14 cellular contexts compared by ENCODE assay signal in genomic region chr3:126960604-126960995, GRCh38. TPM values are rescaled to one million over a fixed set of nuclear protein-coding genes. Genes with fewer than 3 reads are reported as not detected.
DNase-seq lines count a peak whose midpoint lies in the region; ATAC-seq and TF ChIP-seq lines count a peak whose summit lies in the region.
"Had no signal": no experiment of that assay in that cellular context is flagged by ENCODE, and none has a peak within 500 bp of the region (broad histone marks: within the 10 kb centered on the region; RNA-seq: fewer than 3 reads in every experiment).

No MANE protein-coding gene starts in this region.

- 54 to 58% methylated on average over 17 of the region's 17 CpGs for WGBS in esophagus, 2 donors

- TF ChIP-seq CTCF in brain microvascular endothelial cell (IDR thresholded peaks at IDR 0.05; ENCODE audit: low read depth, low read length, missing control alignments): no peak

- ATAC-seq in T-cell (replicated peaks in 1 of 4): no peak

- CTCF ChIA-PET in CD8-positive, alpha-beta memory T cell (lab: Charles Lee): no interaction called here
- CTCF ChIA-PET in T-cell (lab: Charles Lee): interaction anchor here in 1 of 2 donors (0.6 kb wide), 2 partner anchors 446 to 588 kb away, joined by 3 to 4 read pairs; no protein-coding TSS in a partner anchor

- POLR2A ChIA-PET in CD8-positive, alpha-beta memory T cell (lab: Charles Lee): no interaction called here
- POLR2A ChIA-PET in T-cell (lab: Charles Lee): no interaction called here

- H3K4me3 ChIP-seq in CD8-positive, alpha-beta memory T cell (ENCODE audit: low read length): no peak overlapping the region
- H3K4me3 ChIP-seq in esophagus (ENCODE audit: low read depth in 1 of 2, low read length in 2 of 2): no peak overlapping the region
- H3K4me3 ChIP-seq in brain microvascular endothelial cell (ENCODE audit: low read depth, low read length): no peak overlapping the region
- H3K4me3 ChIP-seq: coronary artery, lower lobe of right lung had no signal

- H3K36me3 ChIP-seq in CD8-positive, alpha-beta memory T cell (ENCODE audit: insufficient read depth, low read length): no peaks in the 10 kb centered on the region
- H3K36me3 ChIP-seq in esophagus (ENCODE audit: control insufficient read depth in 2 of 2, insufficient read depth in 2 of 2, low read length in 1 of 2) (no peaks in the 10 kb centered on the region), brain microvascular endothelial cell (replicated peaks) (no peaks in the 10 kb centered on the region)
- H3K36me3 ChIP-seq: lower lobe of right lung had no signal

- H3K4me1 Mint-ChIP-seq in CD8-positive, alpha-beta memory T cell: no peaks in the 10 kb centered on the region
- H3K4me1 Mint-ChIP-seq in T-cell: no peaks in the 10 kb centered on the region

- peak overlapping the region; percentile 45 for H3K27ac ChIP-seq in CD8-positive, alpha-beta memory T cell (ENCODE audit: low read depth, low read length)
- H3K27ac ChIP-seq in esophagus (ENCODE audit: low read depth in 2 of 2, low read length in 1 of 2): peak overlapping the region; percentile 60 to 84
- H3K27ac ChIP-seq in brain microvascular endothelial cell: no peak overlapping the region
- H3K27ac ChIP-seq: C4-2B, KMS-11, lower lobe of right lung, WERI-Rb-1 had no signal

- peaks cover 0 to 9% (median 0%) of the 10 kb centered on the region in 3 donors for H3K36me3 Mint-ChIP-seq in CD8-positive, alpha-beta memory T cell
- H3K36me3 Mint-ChIP-seq in T-cell: peaks cover 17% of the 10 kb centered on the region

- no peak overlapping the region for H3K4me3 Mint-ChIP-seq in CD8-positive, alpha-beta memory T cell
- H3K4me3 Mint-ChIP-seq in T-cell: no peak overlapping the region

- in situ Hi-C loops in brain microvascular endothelial cell (cut with HindIII; ENCODE audit: low pct_ligation_motif_present, low sequenced_read_pairs): no loop called here

- no peaks in the 10 kb centered on the region for H3K9me3 ChIP-seq in CD8-positive, alpha-beta memory T cell (ENCODE audit: low read length)
- no peaks in the 10 kb centered on the region for H3K9me3 ChIP-seq in esophagus (ENCODE audit: control insufficient read depth in 2 of 2, insufficient read depth in 1 of 2, low read depth in 1 of 2, low read length in 1 of 2)
- H3K9me3 ChIP-seq: lower lobe of right lung had no signal

- intact Hi-C loops in posterior cingulate gyrus (cut with DNase I): no loop called here

- no peaks in the 10 kb centered on the region for H3K9me3 Mint-ChIP-seq in CD8-positive, alpha-beta memory T cell
- H3K9me3 Mint-ChIP-seq in T-cell: no peaks in the 10 kb centered on the region
- H3K9me3 Mint-ChIP-seq: activated T-helper 2 cell treated with anti-CD3 and anti-CD28 coated beads, Interferon-gamma antibody, Interleukin-2, Interleukin-4, amounts not matched to agents 10 μg/mL and 5 μg/mL and 100 μg/mL, durations not matched to agents 14 hours and 24 hours and 36 hours had no signal

- H3K4me1 ChIP-seq in CD8-positive, alpha-beta memory T cell (ENCODE audit: insufficient read depth, low read length): no peaks in the 10 kb centered on the region
- H3K4me1 ChIP-seq in esophagus (ENCODE audit: control insufficient read depth in 2 of 2, insufficient read depth in 2 of 2, low read length in 1 of 2): peaks cover 0 to 36% of the 10 kb centered on the region in 2 donors

- no peaks in the 10 kb centered on the region for H3K27me3 ChIP-seq in CD8-positive, alpha-beta memory T cell (ENCODE audit: insufficient read depth, low read length, poor library complexity, severe bottlenecking)
- no peaks in the 10 kb centered on the region for H3K27me3 ChIP-seq in esophagus (ENCODE audit: control insufficient read depth in 1 of 2, insufficient read depth in 2 of 2, low read length in 2 of 2)
- H3K27me3 ChIP-seq in brain microvascular endothelial cell (replicated peaks): no peaks in the 10 kb centered on the region

- no peak for DNase-seq in CD8-positive, alpha-beta memory T cell
- DNase-seq in posterior cingulate gyrus (peak in 6 of 10 donors; percentile 43 to 91 (median 70)), EL (no peak), T-cell (no peak), iPS-NIHi7 (ENCODE audit: extremely low spot score) (no peak), brain microvascular endothelial cell (no peak)
- DNase-seq: WERI-Rb-1 had no signal

- no peak overlapping the region for H3K27ac Mint-ChIP-seq in CD8-positive, alpha-beta memory T cell
- H3K27ac Mint-ChIP-seq in T-cell: no peak overlapping the region
- H3K27ac Mint-ChIP-seq: activated T-helper 2 cell treated with anti-CD3 and anti-CD28 coated beads, Interferon-gamma antibody, Interleukin-2, Interleukin-4, amounts not matched to agents 10 μg/mL and 5 μg/mL and 100 μg/mL, durations not matched to agents 14 hours and 24 hours and 36 hours had no signal

- peaks cover 0 to 2% of the 10 kb centered on the region in 2 donors for H3K27me3 Mint-ChIP-seq in CD8-positive, alpha-beta memory T cell
- H3K27me3 Mint-ChIP-seq in T-cell: no peaks in the 10 kb centered on the region

TF ChIP-seq in PFSK-1, 5 proteins besides CTCF, POLR2A, EP300 and RAD21:
- peak; percentile 4 for TF ChIP-seq FOXP2 (optimal IDR thresholded peaks at IDR 0.05; ENCODE audit: borderline replicate concordance, extremely low read depth, extremely low read length, insufficient read depth)
- no peak for TF ChIP-seq SIN3A (IDR thresholded peaks at IDR 0.05; ENCODE audit: borderline replicate concordance, insufficient read depth, low read length)
- no peak for TF ChIP-seq POLR2AphosphoS5 (IDR thresholded peaks at IDR 0.05; ENCODE audit: low read depth, low read length)
- no peak for TF ChIP-seq TAF1 (IDR thresholded peaks at IDR 0.05; ENCODE audit: borderline replicate concordance, insufficient read depth, low read length)
- TF ChIP-seq REST (IDR thresholded peaks at IDR 0.05; ENCODE audit: insufficient read depth in 1 of 2, low read depth in 2 of 2, low read length in 2 of 2): no peak

RNA-seq across cellular contexts. Expression of gene PLXNA1, which starts 22.3 kb away (rescaled TPM):
- 10 to 100 TPM; 14.4 to 15.9 TPM for total RNA-seq in CD8-positive, alpha-beta memory T cell
- polyA plus RNA-seq in CD8-positive, alpha-beta memory T cell: 1.0 TPM
- 63.8 TPM for polyA plus RNA-seq in PFSK-1 (2012; ENCODE audit: insufficient read length, low read depth)
- 10 to 100 TPM in 1 of 2 donors, 1 to 10 TPM in 1; 7.9 to 13.6 TPM for polyA plus RNA-seq in esophagus
- 10 to 100 TPM; 10.9 to 16.9 (median 16.0) TPM for total RNA-seq in T-cell

Comparison
In these comparisons a context has a peak if more than half of its experiments do, and no peak if none do; other contexts are left out.
1. DNase-seq: peak in posterior cingulate gyrus (6 of 10); none in CD8-positive, alpha-beta memory T cell (0 of 5), EL (single experiment), T-cell (0 of 34), iPS-NIHi7 (single experiment) and brain microvascular endothelial cell (single experiment).